1 cellular context compared by ENCODE assay signal in the genomic region with DNA sequence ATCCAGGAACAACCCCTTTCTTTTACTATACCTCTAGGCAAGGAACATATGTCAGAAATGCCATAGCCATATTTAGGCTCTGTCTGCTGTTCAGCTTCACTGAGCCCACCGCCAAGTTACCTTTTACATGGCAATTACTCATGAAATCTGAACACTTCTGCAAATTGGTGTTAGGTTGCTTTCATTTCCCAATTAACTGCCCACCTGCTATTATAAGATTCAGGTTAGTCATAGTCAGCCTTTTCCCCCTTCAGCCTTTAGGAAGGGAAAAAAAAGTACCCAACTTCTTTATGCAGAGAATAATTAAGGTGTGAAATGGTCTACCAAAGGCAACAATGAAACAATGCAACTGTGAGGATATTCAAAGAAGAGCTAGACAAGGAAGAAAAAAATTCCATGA.
TF ChIP-seq lines count a peak whose summit lies in the region.

No MANE protein-coding gene starts in this region.

TF ChIP-seq in H1, 55 proteins besides CTCF, POLR2A, EP300 and RAD21 (continued from another document):
- TF ChIP-seq, protein P1, sequence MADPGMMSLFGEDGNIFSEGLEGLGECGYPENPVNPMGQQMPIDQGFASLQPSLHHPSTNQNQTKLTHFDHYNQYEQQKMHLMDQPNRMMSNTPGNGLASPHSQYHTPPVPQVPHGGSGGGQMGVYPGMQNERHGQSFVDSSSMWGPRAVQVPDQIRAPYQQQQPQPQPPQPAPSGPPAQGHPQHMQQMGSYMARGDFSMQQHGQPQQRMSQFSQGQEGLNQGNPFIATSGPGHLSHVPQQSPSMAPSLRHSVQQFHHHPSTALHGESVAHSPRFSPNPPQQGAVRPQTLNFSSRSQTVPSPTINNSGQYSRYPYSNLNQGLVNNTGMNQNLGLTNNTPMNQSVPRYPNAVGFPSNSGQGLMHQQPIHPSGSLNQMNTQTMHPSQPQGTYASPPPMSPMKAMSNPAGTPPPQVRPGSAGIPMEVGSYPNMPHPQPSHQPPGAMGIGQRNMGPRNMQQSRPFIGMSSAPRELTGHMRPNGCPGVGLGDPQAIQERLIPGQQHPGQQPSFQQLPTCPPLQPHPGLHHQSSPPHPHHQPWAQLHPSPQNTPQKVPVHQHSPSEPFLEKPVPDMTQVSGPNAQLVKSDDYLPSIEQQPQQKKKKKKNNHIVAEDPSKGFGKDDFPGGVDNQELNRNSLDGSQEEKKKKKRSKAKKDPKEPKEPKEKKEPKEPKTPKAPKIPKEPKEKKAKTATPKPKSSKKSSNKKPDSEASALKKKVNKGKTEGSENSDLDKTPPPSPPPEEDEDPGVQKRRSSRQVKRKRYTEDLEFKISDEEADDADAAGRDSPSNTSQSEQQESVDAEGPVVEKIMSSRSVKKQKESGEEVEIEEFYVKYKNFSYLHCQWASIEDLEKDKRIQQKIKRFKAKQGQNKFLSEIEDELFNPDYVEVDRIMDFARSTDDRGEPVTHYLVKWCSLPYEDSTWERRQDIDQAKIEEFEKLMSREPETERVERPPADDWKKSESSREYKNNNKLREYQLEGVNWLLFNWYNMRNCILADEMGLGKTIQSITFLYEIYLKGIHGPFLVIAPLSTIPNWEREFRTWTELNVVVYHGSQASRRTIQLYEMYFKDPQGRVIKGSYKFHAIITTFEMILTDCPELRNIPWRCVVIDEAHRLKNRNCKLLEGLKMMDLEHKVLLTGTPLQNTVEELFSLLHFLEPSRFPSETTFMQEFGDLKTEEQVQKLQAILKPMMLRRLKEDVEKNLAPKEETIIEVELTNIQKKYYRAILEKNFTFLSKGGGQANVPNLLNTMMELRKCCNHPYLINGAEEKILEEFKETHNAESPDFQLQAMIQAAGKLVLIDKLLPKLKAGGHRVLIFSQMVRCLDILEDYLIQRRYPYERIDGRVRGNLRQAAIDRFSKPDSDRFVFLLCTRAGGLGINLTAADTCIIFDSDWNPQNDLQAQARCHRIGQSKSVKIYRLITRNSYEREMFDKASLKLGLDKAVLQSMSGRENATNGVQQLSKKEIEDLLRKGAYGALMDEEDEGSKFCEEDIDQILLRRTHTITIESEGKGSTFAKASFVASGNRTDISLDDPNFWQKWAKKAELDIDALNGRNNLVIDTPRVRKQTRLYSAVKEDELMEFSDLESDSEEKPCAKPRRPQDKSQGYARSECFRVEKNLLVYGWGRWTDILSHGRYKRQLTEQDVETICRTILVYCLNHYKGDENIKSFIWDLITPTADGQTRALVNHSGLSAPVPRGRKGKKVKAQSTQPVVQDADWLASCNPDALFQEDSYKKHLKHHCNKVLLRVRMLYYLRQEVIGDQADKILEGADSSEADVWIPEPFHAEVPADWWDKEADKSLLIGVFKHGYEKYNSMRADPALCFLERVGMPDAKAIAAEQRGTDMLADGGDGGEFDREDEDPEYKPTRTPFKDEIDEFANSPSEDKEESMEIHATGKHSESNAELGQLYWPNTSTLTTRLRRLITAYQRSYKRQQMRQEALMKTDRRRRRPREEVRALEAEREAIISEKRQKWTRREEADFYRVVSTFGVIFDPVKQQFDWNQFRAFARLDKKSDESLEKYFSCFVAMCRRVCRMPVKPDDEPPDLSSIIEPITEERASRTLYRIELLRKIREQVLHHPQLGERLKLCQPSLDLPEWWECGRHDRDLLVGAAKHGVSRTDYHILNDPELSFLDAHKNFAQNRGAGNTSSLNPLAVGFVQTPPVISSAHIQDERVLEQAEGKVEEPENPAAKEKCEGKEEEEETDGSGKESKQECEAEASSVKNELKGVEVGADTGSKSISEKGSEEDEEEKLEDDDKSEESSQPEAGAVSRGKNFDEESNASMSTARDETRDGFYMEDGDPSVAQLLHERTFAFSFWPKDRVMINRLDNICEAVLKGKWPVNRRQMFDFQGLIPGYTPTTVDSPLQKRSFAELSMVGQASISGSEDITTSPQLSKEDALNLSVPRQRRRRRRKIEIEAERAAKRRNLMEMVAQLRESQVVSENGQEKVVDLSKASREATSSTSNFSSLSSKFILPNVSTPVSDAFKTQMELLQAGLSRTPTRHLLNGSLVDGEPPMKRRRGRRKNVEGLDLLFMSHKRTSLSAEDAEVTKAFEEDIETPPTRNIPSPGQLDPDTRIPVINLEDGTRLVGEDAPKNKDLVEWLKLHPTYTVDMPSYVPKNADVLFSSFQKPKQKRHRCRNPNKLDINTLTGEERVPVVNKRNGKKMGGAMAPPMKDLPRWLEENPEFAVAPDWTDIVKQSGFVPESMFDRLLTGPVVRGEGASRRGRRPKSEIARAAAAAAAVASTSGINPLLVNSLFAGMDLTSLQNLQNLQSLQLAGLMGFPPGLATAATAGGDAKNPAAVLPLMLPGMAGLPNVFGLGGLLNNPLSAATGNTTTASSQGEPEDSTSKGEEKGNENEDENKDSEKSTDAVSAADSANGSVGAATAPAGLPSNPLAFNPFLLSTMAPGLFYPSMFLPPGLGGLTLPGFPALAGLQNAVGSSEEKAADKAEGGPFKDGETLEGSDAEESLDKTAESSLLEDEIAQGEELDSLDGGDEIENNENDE (IDR thresholded peaks at IDR 0.05; ENCODE audit: insufficient replicate concordance, low read length) = no peak
